2 cellular contexts compared by ENCODE assay signal in genomic region chr4:87939978-87940690, GRCh38.
TF ChIP-seq lines count a peak whose summit lies in the region.

No MANE protein-coding gene starts in this region.

TF ChIP-seq in H1, 55 proteins besides CTCF, POLR2A, EP300 and RAD21:
- TF ChIP-seq TAF7 (optimal IDR thresholded peaks at IDR 0.05; ENCODE audit: borderline replicate concordance, low read depth, low read length) (no peak), RNF2 (IDR thresholded peaks at IDR 0.05; ENCODE audit: borderline replicate concordance, low read depth, low read length, missing control alignments, poor library complexity, severe bottlenecking) (no peak), SIX5 (IDR thresholded peaks at IDR 0.05; ENCODE audit: low read depth, low read length) (no peak), SIRT6 (IDR thresholded peaks at IDR 0.05; ENCODE audit: low read length) (no peak), HDAC2 (IDR thresholded peaks at IDR 0.05; ENCODE audit: borderline replicate concordance in 1 of 2, low read depth in 2 of 2, low read length in 2 of 2) (no peak), SP1 (IDR thresholded peaks at IDR 0.05; ENCODE audit: low read depth, low read length) (no peak), USF2 (IDR thresholded peaks at IDR 0.05; ENCODE audit: low read length) (no peak), RBBP5 (IDR thresholded peaks at IDR 0.05; ENCODE audit: borderline replicate concordance, low read depth, low read length) (no peak), POLR2AphosphoS5 (IDR thresholded peaks at IDR 0.05; ENCODE audit: low read depth, low read length) (no peak), TEAD4 (IDR thresholded peaks at IDR 0.05; ENCODE audit: low read depth, low read length) (no peak), SAP30 (IDR thresholded peaks at IDR 0.05; ENCODE audit: insufficient read depth, insufficient replicate concordance, low read length) (no peak), KDM1A (IDR thresholded peaks at IDR 0.05; ENCODE audit: borderline replicate concordance, low read length) (no peak), CEBPB (IDR thresholded peaks at IDR 0.05; ENCODE audit: low read depth, low read length) (no peak), E2F6 (IDR thresholded peaks at IDR 0.05) (no peak)
TF ChIP-seq in H1: peak in this region for 0.

TF ChIP-seq in neural cell, 6 proteins besides CTCF, POLR2A, EP300 and RAD21:
- TF ChIP-seq POLR2AphosphoS5 (IDR thresholded peaks at IDR 0.05) (peak; percentile 69), REST (IDR thresholded peaks at IDR 0.05; ENCODE audit: borderline replicate concordance) (peak; percentile 22), EZH2 (IDR thresholded peaks at IDR 0.05; ENCODE audit: borderline replicate concordance, insufficient read depth, low read length, poor library complexity, severe bottlenecking) (no peak), SMC3 (conservative IDR thresholded peaks at IDR 0.05; ENCODE audit: poor library complexity) (no peak)
